Comparison of ENCODE assay signal across 21 cellular contexts in the genomic region with DNA sequence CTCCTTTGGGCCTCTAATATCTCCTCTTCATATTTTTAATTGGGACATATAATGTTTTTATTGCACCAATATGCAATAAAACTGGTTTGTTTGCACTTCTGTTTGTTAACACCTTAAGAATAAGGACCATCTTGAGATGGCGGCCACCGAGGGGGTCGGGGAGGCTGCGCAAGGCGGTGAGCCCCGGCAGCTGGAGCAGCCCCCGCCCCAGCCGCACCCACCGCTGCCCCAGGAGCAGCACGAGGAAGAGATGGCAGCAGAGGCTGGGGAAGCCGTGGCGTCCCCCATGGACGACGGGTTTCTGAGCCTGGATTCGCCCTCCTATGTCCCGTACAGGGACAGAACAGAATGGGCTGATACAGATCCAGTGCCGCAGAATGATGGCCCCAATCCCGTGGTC.
"Had no signal": no experiment of that assay in that cellular context is flagged by ENCODE, and none has a peak within 500 bp of the region (broad histone marks: within the 10 kb centered on the region; RNA-seq: fewer than 3 reads in every experiment).

No MANE protein-coding gene starts in this region.

- H3K4me2 ChIP-seq: KMS-11, SK-N-SH had no signal

- H3K27ac ChIP-seq: HL-60, KMS-11 had no signal

- H3K4me3 Mint-ChIP-seq: IgD-negative memory B cell had no signal

- H3K9me3 ChIP-seq: SK-N-SH had no signal

- H3K27ac Mint-ChIP-seq: IgD-negative memory B cell had no signal

- DNase-seq: NCI-H1092, NCI-H1105 treated with DMSO at 0.1 percent for 48 hours, NCI-H1417 treated with DMSO at 0.1 percent for 48 hours, NCI-H146, NCI-H1694 treated with DMSO at 0.1 percent for 48 hours, NCI-H2029, NCI-H2081 treated with DMSO at 0.1 percent for 48 hours, NCI-H2171, NCI-H226, NCI-H446, NCI-H510A, NCI-H524 treated with DMSO at 0.1 percent for 48 hours, NCI-H69, NCI-H774, RPMI8226, SHP77, SK-N-SH had no signal

- H3K27me3 Mint-ChIP-seq: IgD-negative memory B cell had no signal

- H3K4me3 ChIP-seq: K562 had no signal

- H3K9ac ChIP-seq: KMS-11, SK-N-SH had no signal

- ATAC-seq: K562 had no signal

- H3K9me2 ChIP-seq: SK-N-SH had no signal
